In the genomic region with DNA sequence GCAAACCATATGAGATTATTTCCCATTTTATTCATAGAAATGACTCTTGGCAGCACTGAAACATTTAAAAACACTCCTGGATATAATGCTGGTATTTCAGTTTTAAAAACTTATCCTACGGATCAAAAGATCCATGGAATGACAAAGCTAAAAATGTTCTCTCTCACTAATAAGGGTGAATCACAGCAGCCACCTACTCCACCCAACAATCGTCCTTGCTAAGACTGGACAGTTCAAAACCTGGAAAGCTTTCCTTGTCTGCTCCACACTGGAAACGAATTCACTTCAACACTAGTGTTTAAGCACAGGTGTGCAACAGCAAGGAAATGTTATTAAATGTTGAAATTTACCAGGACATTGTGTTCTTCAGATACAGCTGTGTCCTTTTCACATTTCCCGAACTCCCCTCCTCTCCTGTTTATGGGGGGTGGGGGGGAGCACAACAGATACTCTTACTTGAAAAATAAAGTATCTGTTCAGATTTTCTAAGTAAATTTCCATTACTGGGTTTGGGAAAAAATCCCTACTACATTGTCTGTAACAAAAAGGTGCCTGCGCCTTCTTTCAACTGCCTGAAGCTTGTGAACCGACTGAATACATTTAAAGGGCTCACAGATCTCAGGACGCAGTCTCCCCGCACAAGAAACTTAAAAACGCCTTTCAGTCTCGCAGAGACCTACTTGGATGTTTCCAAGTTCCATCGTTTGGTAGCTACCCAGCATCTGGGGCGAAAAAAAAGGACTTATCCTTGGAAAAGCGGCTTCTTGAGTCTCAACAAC, we compare ENCODE assay signal across 8 cellular contexts. TPM values are rescaled to one million over a fixed set of nuclear protein-coding genes. Genes with fewer than 3 reads are reported as not detected.
A peak's percentile ranks its signal among the peaks of the same experiment; 100 is the strongest.
DNase-seq lines count a peak whose midpoint lies in the region; ATAC-seq, FAIRE-seq and TF ChIP-seq lines count a peak whose summit lies in the region.

No MANE protein-coding gene starts in this region.

- TF ChIP-seq POLR2A in GM12891 (IDR thresholded peaks at IDR 0.05; ENCODE audit: low read depth, low read length) = no peak

- peak overlapping the region; percentile 75 for H3K27ac ChIP-seq in OCI-LY7 (ENCODE audit: low read depth, low read length, poor library complexity, severe bottlenecking)
- H3K27ac ChIP-seq in naive thymus-derived CD4-positive, alpha-beta T cell (ENCODE audit: low read depth, low read length) = peak overlapping the region; percentile 94

- POLR2A ChIA-PET in OCI-LY7 (lab: Charles Lee) = interaction anchor here (0.6 to 2.2 kb wide), 14 partner anchors 12 to 212 kb away, joined by 3 to 6 read pairs (median 4); a partner anchor contains a TSS
- POLR2A ChIA-PET in naive thymus-derived CD4-positive, alpha-beta T cell (lab: Charles Lee) = interaction anchor here (1.1 to 2.5 kb wide), 6 partner anchors 11 to 156 kb away, joined by 3 to 21 read pairs (median 3); a partner anchor contains a TSS

- H3K27me3 Mint-ChIP-seq in effector memory CD8-positive, alpha-beta T cell = no peaks in the 10 kb centered on the region
- H3K27me3 Mint-ChIP-seq in naive thymus-derived CD4-positive, alpha-beta T cell = peaks cover 0 to 15% (median 0%) of the 10 kb centered on the region in 5 donors

- no TSS peak for BruUV-seq in OCI-LY7 (replicated peaks; lab: Mats Ljungman, UMichigan)

- peaks cover 73% of the 10 kb centered on the region for H3K36me3 Mint-ChIP-seq in effector memory CD8-positive, alpha-beta T cell (ENCODE audit: insufficient read depth)
- peaks cover 3 to 33% (median 19%) of the 10 kb centered on the region in 5 donors for H3K36me3 Mint-ChIP-seq in naive thymus-derived CD4-positive, alpha-beta T cell

- peaks cover 58% of the 10 kb centered on the region for H3K36me3 ChIP-seq in OCI-LY7 (ENCODE audit: insufficient read depth, low read length)
- peaks cover 0 to 3% (median 0%) of the 10 kb centered on the region in 3 experiments for H3K36me3 ChIP-seq in naive thymus-derived CD4-positive, alpha-beta T cell (ENCODE audit: control insufficient read depth in 2 of 3, insufficient read depth in 3 of 3, low read length in 3 of 3)

- peaks cover 46 to 62% of the 10 kb centered on the region in 2 donors for H3K4me1 Mint-ChIP-seq in effector memory CD8-positive, alpha-beta T cell (ENCODE audit: low read depth in 2 of 2)
- H3K4me1 Mint-ChIP-seq in naive thymus-derived CD4-positive, alpha-beta T cell = peaks cover 41 to 63% (median 60%) of the 10 kb centered on the region in 7 donors

- no peak overlapping the region for H2AFZ ChIP-seq in OCI-LY7 (ENCODE audit: low read length)

- H3K4me3 ChIP-seq in OCI-LY7 (ENCODE audit: low read depth, low read length, poor library complexity, severe bottlenecking) = peak overlapping the region; percentile 89
- peak overlapping the region; percentile 60 for H3K4me3 ChIP-seq in naive thymus-derived CD4-positive, alpha-beta T cell (ENCODE audit: low read length)

- intact Hi-C loops in OCI-LY7 (cut with micrococcal nuclease; ENCODE audit: unreplicated experiment) = no loop called here
- intact Hi-C loops in naive thymus-derived CD4-positive, alpha-beta T cell (cut with micrococcal nuclease) = loop anchor here in 1 of 2 donors (5.0 to 10.0 kb wide), 2 partner anchors 37 to 495 kb away; a partner anchor contains a TSS

- FAIRE-seq in GM12891 (lab: Jason Lieb, UNC) = peak; percentile 68

- DNase-seq in GM12891 (ENCODE audit: insufficient read length, low spot score) = no peak
- DNase-seq in OCI-LY7 (ENCODE audit: low spot score) = no peak
- no peak for DNase-seq in effector memory CD8-positive, alpha-beta T cell
- DNase-seq in naive thymus-derived CD4-positive, alpha-beta T cell = peak in 1 of 9 donors; percentile 22
- DNase-seq in UCSD-AML1 (lab: John Stamatoyannopoulos, UW; ENCODE audit: unreplicated experiment) = no peak
- no peak for DNase-seq in 8988T

- no peaks in the 10 kb centered on the region for H3K9me3 Mint-ChIP-seq in effector memory CD8-positive, alpha-beta T cell
- H3K9me3 Mint-ChIP-seq in naive thymus-derived CD4-positive, alpha-beta T cell = no peaks in the 10 kb centered on the region

- H3K27ac Mint-ChIP-seq in effector memory CD8-positive, alpha-beta T cell = peak overlapping the region; percentile 98
- peak overlapping the region; percentile 74 to 97 (median 92) for H3K27ac Mint-ChIP-seq in naive thymus-derived CD4-positive, alpha-beta T cell

- H3K4me2 ChIP-seq in OCI-LY7 (ENCODE audit: low read length) = peak overlapping the region; percentile 87

- ATAC-seq in effector memory CD8-positive, alpha-beta T cell (replicated peaks) = no peak
- no peak for ATAC-seq in naive thymus-derived CD4-positive, alpha-beta T cell
- ATAC-seq in GM19023 (IDR thresholded peaks at IDR 0.05; ENCODE audit: unreplicated experiment) = no peak
- ATAC-seq in HG02970 (IDR thresholded peaks at IDR 0.05; ENCODE audit: low FRiP score, unreplicated experiment) = no peak

- H4K20me1 ChIP-seq in OCI-LY7 (ENCODE audit: insufficient read depth, low read length) = peaks cover 20% of the 10 kb centered on the region

- H3K27me3 ChIP-seq in naive thymus-derived CD4-positive, alpha-beta T cell (ENCODE audit: control insufficient read depth in 2 of 2, insufficient read depth in 2 of 2, low read length in 2 of 2) = no peaks in the 10 kb centered on the region

- CTCF ChIA-PET in OCI-LY7 (lab: Charles Lee; ENCODE audit: unreplicated experiment) = interaction anchor here (0.7 kb wide), 1 partner anchor 34 kb away, joined by 3 read pairs; no protein-coding TSS in a partner anchor
- CTCF ChIA-PET in naive thymus-derived CD4-positive, alpha-beta T cell (lab: Charles Lee) = interaction anchor here (0.9 kb wide), 1 partner anchor 23 kb away, joined by 3 read pairs; no protein-coding TSS in a partner anchor

- TF ChIP-seq CTCF in OCI-LY7 (conservative IDR thresholded peaks at IDR 0.05; ENCODE audit: low read length) = no peak

- H3K9me2 ChIP-seq in OCI-LY7 (ENCODE audit: insufficient read depth, low read length) = no peaks in the 10 kb centered on the region

- peaks cover 35% of the 10 kb centered on the region for H3K4me1 ChIP-seq in OCI-LY7 (ENCODE audit: insufficient read depth, low read length, poor library complexity, severe bottlenecking)
- H3K4me1 ChIP-seq in naive thymus-derived CD4-positive, alpha-beta T cell (ENCODE audit: control insufficient read depth in 2 of 2, insufficient read depth in 2 of 2, low read length in 2 of 2) = peaks cover 13 to 22% of the 10 kb centered on the region in 2 donors

- peak overlapping the region; percentile 93 to 97 for H3K4me3 Mint-ChIP-seq in effector memory CD8-positive, alpha-beta T cell
- peak overlapping the region; percentile 90 to 99 (median 96) for H3K4me3 Mint-ChIP-seq in naive thymus-derived CD4-positive, alpha-beta T cell

- peaks cover 17% of the 10 kb centered on the region for H3K9me3 ChIP-seq in OCI-LY7 (ENCODE audit: low read length)
- H3K9me3 ChIP-seq in naive thymus-derived CD4-positive, alpha-beta T cell (ENCODE audit: control insufficient read depth in 2 of 3, low read length in 3 of 3) = no peaks in the 10 kb centered on the region

- peaks cover 59% of the 10 kb centered on the region for H3K79me2 ChIP-seq in OCI-LY7 (ENCODE audit: insufficient read depth, low read depth, low read length)

TF ChIP-seq in GM12891, 5 proteins besides CTCF, POLR2A, EP300 and RAD21:
- TF ChIP-seq TAF1 (IDR thresholded peaks at IDR 0.05; ENCODE audit: low read depth, low read length) (no peak), POU2F2 (IDR thresholded peaks at IDR 0.05; ENCODE audit: low read depth, low read length) (no peak), POLR2AphosphoS5 (IDR thresholded peaks at IDR 0.05; ENCODE audit: low read depth, low read length) (no peak), PAX5 (IDR thresholded peaks at IDR 0.05; ENCODE audit: insufficient read depth, low read length, severe bottlenecking) (no peak), SPI1 (IDR thresholded peaks at IDR 0.05; ENCODE audit: low read depth, low read length) (no peak)

RNA-seq across cellular contexts. Expression of a gene that starts 1.4 kb away (rescaled TPM):
- 159 TPM for polyA plus RNA-seq in GM12891 (2012; ENCODE audit: low read depth, missing spikeins)
- 152 and 181 TPM in 2 replicates for total RNA-seq in OCI-LY7 (2014; rRNA removed; shearing (Covaris generic))
- 252 and 268 TPM in 2 replicates for total RNA-seq in OCI-LY7 (2022)
- total RNA-seq in naive thymus-derived CD4-positive, alpha-beta T cell = 100 to 1,000 TPM in 2 of 5 experiments, 10 to 100 TPM in 3; 67.3 to 189 (median 83.3) TPM
- 100 to 1,000 TPM; 118 to 185 TPM for polyA plus RNA-seq in naive thymus-derived CD4-positive, alpha-beta T cell
